Comparison of ENCODE assay signal across 1 cellular context in genomic region chr2:106551466-106552130, GRCh38.
TF ChIP-seq lines count a peak whose summit lies in the region.

No MANE protein-coding gene starts in this region.

TF ChIP-seq in HepG2, 621 proteins besides CTCF, POLR2A, EP300 and RAD21 (continued from another document and continues in another):
- TF ChIP-seq ZNF687 (CRISPR knock-in tag; IDR thresholded peaks at IDR 0.05) (peak; percentile 51), SIX1 (CRISPR knock-in tag; IDR thresholded peaks at IDR 0.05; ENCODE audit: borderline replicate concordance) (0 out of 2 replicates have a peak, but pooled peaks have one; percentile 28), HNF1A (IDR thresholded peaks at IDR 0.05; ENCODE audit: low read depth) (0 out of 2 replicates have a peak, but pooled peaks have one; percentile 23), HNF1A (CRISPR knock-in tag; IDR thresholded peaks at IDR 0.05; ENCODE audit: borderline replicate concordance) (no peak), ZNF589 (CRISPR knock-in tag; conservative IDR thresholded peaks at IDR 0.05) (no peak), SOX6 (IDR thresholded peaks at IDR 0.05) (no peak), SOX6 (CRISPR knock-in tag; IDR thresholded peaks at IDR 0.05) (peak; percentile 20; the same call in 1 of the 2 replicates), ZNF292 (CRISPR knock-in tag; IDR thresholded peaks at IDR 0.05; ENCODE audit: borderline replicate concordance, low read depth) (peak; percentile 20; the same call in 1 of the 2 replicates), ETV5 (CRISPR knock-in tag; IDR thresholded peaks at IDR 0.05; ENCODE audit: borderline replicate concordance) (peak; percentile 65; the same call in 1 of the 2 replicates), ZNF317 (CRISPR knock-in tag; IDR thresholded peaks at IDR 0.05) (no peak), ELF3 (CRISPR knock-in tag; IDR thresholded peaks at IDR 0.05) (peak; percentile 80), SPEN (CRISPR knock-in tag; IDR thresholded peaks at IDR 0.05; ENCODE audit: low read depth) (0 out of 2 replicates have a peak, but pooled peaks have one; percentile 20), ZNF256 (CRISPR knock-in tag; conservative IDR thresholded peaks at IDR 0.05) (no peak), FOXO1 (CRISPR knock-in tag; IDR thresholded peaks at IDR 0.05) (peak; percentile 48; the same call in 1 of the 2 replicates), ARID2 (CRISPR knock-in tag; IDR thresholded peaks at IDR 0.05; ENCODE audit: borderline replicate concordance) (no peak), ATF2 (CRISPR knock-in tag; IDR thresholded peaks at IDR 0.05) (no peak), TEAD3 (CRISPR knock-in tag; optimal IDR thresholded peaks at IDR 0.05; ENCODE audit: borderline replicate concordance) (peak; percentile 22), JARID2 (CRISPR knock-in tag; IDR thresholded peaks at IDR 0.05; ENCODE audit: insufficient replicate concordance) (no peak), SALL1 (CRISPR knock-in tag; IDR thresholded peaks at IDR 0.05) (peak; percentile 43), TGIF2 (CRISPR knock-in tag; IDR thresholded peaks at IDR 0.05) (0 out of 2 replicates have a peak, but pooled peaks have one; percentile 20), SP4 (CRISPR knock-in tag; IDR thresholded peaks at IDR 0.05) (0 out of 2 replicates have a peak, but pooled peaks have one; percentile 9), ZEB1 (IDR thresholded peaks at IDR 0.05; ENCODE audit: insufficient replicate concordance, low read depth) (peak; percentile 35), ZMYM4 (CRISPR knock-in tag; IDR thresholded peaks at IDR 0.05) (0 out of 2 replicates have a peak, but pooled peaks have one; percentile 17), ZNF574 (CRISPR knock-in tag; IDR thresholded peaks at IDR 0.05) (0 out of 2 replicates have a peak, but pooled peaks have one; percentile 25), SNRNP70 (IDR thresholded peaks at IDR 0.05; ENCODE audit: low read depth, low read length) (no peak), PAXIP1 (CRISPR knock-in tag; conservative IDR thresholded peaks at IDR 0.05) (peak; percentile 71)
- TF ChIP-seq, protein P1, sequence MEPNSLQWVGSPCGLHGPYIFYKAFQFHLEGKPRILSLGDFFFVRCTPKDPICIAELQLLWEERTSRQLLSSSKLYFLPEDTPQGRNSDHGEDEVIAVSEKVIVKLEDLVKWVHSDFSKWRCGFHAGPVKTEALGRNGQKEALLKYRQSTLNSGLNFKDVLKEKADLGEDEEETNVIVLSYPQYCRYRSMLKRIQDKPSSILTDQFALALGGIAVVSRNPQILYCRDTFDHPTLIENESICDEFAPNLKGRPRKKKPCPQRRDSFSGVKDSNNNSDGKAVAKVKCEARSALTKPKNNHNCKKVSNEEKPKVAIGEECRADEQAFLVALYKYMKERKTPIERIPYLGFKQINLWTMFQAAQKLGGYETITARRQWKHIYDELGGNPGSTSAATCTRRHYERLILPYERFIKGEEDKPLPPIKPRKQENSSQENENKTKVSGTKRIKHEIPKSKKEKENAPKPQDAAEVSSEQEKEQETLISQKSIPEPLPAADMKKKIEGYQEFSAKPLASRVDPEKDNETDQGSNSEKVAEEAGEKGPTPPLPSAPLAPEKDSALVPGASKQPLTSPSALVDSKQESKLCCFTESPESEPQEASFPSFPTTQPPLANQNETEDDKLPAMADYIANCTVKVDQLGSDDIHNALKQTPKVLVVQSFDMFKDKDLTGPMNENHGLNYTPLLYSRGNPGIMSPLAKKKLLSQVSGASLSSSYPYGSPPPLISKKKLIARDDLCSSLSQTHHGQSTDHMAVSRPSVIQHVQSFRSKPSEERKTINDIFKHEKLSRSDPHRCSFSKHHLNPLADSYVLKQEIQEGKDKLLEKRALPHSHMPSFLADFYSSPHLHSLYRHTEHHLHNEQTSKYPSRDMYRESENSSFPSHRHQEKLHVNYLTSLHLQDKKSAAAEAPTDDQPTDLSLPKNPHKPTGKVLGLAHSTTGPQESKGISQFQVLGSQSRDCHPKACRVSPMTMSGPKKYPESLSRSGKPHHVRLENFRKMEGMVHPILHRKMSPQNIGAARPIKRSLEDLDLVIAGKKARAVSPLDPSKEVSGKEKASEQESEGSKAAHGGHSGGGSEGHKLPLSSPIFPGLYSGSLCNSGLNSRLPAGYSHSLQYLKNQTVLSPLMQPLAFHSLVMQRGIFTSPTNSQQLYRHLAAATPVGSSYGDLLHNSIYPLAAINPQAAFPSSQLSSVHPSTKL (CRISPR knock-in tag; IDR thresholded peaks at IDR 0.05): peak; percentile 43; the same call in 1 of the 2 replicates
- TF ChIP-seq, protein P2, sequence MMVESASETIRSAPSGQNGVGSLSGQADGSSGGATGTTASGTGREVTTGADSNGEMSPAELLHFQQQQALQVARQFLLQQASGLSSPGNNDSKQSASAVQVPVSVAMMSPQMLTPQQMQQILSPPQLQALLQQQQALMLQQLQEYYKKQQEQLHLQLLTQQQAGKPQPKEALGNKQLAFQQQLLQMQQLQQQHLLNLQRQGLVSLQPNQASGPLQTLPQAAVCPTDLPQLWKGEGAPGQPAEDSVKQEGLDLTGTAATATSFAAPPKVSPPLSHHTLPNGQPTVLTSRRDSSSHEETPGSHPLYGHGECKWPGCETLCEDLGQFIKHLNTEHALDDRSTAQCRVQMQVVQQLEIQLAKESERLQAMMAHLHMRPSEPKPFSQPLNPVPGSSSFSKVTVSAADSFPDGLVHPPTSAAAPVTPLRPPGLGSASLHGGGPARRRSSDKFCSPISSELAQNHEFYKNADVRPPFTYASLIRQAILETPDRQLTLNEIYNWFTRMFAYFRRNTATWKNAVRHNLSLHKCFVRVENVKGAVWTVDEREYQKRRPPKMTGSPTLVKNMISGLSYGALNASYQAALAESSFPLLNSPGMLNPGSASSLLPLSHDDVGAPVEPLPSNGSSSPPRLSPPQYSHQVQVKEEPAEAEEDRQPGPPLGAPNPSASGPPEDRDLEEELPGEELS (CRISPR knock-in tag; IDR thresholded peaks at IDR 0.05): 0 out of 2 replicates have a peak, but pooled peaks have one; percentile 32
- TF ChIP-seq, protein P3, sequence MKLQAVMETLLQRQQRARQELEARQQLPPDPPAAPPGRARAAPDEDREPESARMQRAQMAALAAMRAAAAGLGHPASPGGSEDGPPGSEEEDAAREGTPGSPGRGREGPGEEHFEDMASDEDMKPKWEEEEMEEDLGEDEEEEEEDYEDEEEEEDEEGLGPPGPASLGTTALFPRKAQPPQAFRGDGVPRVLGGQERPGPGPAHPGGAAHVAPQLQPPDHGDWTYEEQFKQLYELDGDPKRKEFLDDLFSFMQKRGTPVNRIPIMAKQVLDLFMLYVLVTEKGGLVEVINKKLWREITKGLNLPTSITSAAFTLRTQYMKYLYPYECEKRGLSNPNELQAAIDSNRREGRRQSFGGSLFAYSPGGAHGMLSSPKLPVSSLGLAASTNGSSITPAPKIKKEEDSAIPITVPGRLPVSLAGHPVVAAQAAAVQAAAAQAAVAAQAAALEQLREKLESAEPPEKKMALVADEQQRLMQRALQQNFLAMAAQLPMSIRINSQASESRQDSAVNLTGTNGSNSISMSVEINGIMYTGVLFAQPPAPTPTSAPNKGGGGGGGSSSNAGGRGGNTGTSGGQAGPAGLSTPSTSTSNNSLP (IDR thresholded peaks at IDR 0.05; ENCODE audit: low read depth, low read length): no peak
